Comparison of ENCODE assay signal across 24 cellular contexts in the genomic region with DNA sequence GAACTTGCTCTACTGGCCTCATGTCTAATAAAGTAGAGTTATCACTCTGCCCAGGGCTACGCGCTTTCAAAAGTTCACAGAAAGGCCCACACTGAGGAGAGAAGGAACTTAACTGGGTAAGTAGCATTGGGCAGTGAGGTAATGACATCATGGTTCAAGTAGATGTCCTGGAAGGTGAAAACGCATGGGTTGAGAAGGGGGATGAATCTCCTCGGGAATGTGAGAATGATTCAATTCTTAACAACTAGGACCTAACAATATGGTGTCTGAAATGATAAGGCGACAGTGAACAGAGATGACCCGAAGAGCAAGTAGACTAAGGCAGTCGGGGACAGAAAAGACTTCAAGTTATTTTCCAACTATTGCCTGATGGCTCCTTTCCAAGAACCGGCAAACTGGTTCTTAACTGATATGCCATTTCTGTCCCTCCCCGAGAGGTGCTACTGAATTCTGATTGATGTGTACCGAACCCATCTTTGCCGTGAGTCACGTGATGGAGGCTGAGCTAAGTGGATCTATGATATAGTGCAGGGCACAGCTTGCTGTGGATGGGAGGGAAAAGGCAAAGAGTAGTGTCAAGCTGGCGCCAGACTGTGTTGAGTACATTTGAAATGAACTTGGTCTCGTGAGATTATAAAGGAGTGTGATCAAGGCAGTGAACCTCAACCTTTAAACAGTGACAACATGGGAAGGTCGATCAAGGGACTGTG. TPM values are rescaled to one million over a fixed set of nuclear protein-coding genes. Genes with fewer than 3 reads are reported as not detected.
"Had no signal": no experiment of that assay in that cellular context is flagged by ENCODE, and none has a peak within 500 bp of the region (broad histone marks: within the 10 kb centered on the region; RNA-seq: fewer than 3 reads in every experiment).

No MANE protein-coding gene starts in this region.

- H3K27me3 ChIP-seq: thyroid gland, upper lobe of right lung had no signal

- H3K36me3 ChIP-seq: heart left ventricle, thyroid gland, upper lobe of right lung had no signal

- FAIRE-seq: frontal cortex, islet of Langerhans had no signal

- H3K9me3 ChIP-seq: heart left ventricle, mucosa of descending colon, thyroid gland, upper lobe of right lung had no signal

- H3K4me2 ChIP-seq: smooth muscle cell had no signal

- H3K4me1 ChIP-seq: heart left ventricle, thyroid gland, upper lobe of right lung had no signal

- ATAC-seq: esophagus mucosa; heart left ventricle; left lobe of liver; mucosa of descending colon; naive thymus-derived CD8-positive, alpha-beta T cell; right cardiac atrium; upper lobe of right lung had no signal

- H3K4me3 ChIP-seq: coronary artery, heart left ventricle, mucosa of descending colon, smooth muscle cell, thyroid gland, upper lobe of right lung had no signal

- H3K27ac ChIP-seq: coronary artery, heart left ventricle, thyroid gland, upper lobe of right lung had no signal

- DNase-seq: effector CD4-positive, alpha-beta T cell; heart left ventricle; hippocampal formation; kidney glomerular epithelial cell; mammary epithelial cell; mucosa of descending colon; naive thymus-derived CD8-positive, alpha-beta T cell; right cardiac atrium; stimulated activated CD4-positive, alpha-beta T cell treated with anti-CD3 and anti-CD28 coated beads, Interleukin-2, amount 100 ng/mL, for 48 hours; stimulated activated naive CD4-positive, alpha-beta T cell treated with Interleukin-2 at 50 U/mL for 16 hours; thyroid gland; upper lobe of right lung had no signal

RNA-seq across cellular contexts. Expression of a gene that starts 44.1 kb away (rescaled TPM):
- total RNA-seq: dermis microvascular lymphatic vessel endothelial cell, esophagus mucosa, glomerular endothelial cell, heart left ventricle, left lobe of liver, lower leg skin, osteocyte, posterior vena cava, right cardiac atrium, smooth muscle cell, upper lobe of right lung had no signal
- polyA plus RNA-seq: fibroblast of lung, heart left ventricle, smooth muscle cell had no signal
